11 cellular contexts compared by ENCODE assay signal in the genomic region with DNA sequence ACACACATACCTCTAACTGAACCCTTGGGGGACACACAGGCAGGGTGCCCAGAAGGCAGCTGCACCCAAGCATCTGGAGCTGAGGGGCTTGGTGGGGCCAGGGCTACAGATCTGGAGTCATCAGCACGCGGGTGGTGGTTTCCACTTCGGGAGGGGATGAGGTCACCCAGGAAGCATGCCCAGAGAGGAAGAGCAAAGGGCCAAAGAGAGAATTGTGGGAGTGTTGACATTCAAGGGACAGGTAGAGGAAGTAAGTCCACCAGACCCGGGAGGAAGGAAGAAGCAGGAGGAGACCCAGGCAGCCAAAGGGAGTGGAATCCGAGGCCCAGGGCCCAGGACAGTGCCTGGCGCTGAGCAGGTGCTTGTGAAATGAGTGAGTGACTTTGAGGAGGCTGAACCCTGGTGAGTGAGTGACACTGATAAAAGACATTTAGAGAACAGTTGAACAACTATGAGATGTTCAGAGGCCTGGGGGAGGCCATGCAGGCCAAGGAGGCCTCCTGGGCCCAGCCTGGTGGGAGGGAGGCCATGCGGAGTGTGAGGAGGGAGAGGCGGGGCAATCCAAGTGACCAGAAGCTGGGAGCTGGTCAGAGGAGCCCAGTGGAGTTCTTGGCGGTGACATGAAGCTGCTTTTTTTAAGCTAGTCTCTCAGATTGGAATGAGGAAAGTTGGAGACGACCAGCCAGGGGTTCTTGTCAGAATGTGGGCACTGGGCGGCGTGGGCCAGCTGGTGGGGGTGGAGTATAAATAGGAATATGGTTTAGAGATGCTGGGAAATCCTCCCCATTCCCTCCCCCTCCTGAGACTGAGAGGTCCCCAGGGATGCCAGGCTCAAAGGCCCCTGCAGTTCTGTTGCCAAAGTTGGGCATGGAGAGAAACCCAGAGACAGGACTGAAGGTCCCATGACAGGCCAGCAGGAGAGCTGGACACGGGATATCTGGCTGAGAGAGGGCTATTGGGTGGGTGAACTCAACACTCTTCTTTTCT. TPM values are rescaled to one million over a fixed set of nuclear protein-coding genes. Genes with fewer than 3 reads are reported as not detected.
DNase-seq lines count a peak whose midpoint lies in the region; ATAC-seq and TF ChIP-seq lines count a peak whose summit lies in the region.
"Had no signal": no experiment of that assay in that cellular context is flagged by ENCODE, and none has a peak within 500 bp of the region (broad histone marks: within the 10 kb centered on the region; RNA-seq: fewer than 3 reads in every experiment).

No MANE protein-coding gene starts in this region.

- peaks cover 36% of the 10 kb centered on the region for H3K4me1 Mint-ChIP-seq in endothelial cell (ENCODE audit: unreplicated experiment)

- peak overlapping the region; percentile 30 for H3K27ac ChIP-seq in upper lobe of right lung
- H3K27ac ChIP-seq: brain microvascular endothelial cell had no signal

- H3K4me1 ChIP-seq in mucosa of descending colon (ENCODE audit: low read depth): peaks cover 10% of the 10 kb centered on the region
- peaks cover 18% of the 10 kb centered on the region for H3K4me1 ChIP-seq in upper lobe of right lung

- H3K9me3 ChIP-seq in mucosa of descending colon: no peaks in the 10 kb centered on the region
- H3K9me3 ChIP-seq in upper lobe of right lung: no peaks in the 10 kb centered on the region

- no peak overlapping the region for H3K4me3 ChIP-seq in mucosa of descending colon
- H3K4me3 ChIP-seq in upper lobe of right lung: no peak overlapping the region

- H3K27ac Mint-ChIP-seq in endothelial cell (ENCODE audit: unreplicated experiment): peak overlapping the region; percentile 82

- H3K4me3 Mint-ChIP-seq in endothelial cell (ENCODE audit: unreplicated experiment): peak overlapping the region; percentile 65

- ATAC-seq in mucosa of descending colon: peak; percentile 73
- peak; percentile 68 for ATAC-seq in upper lobe of right lung
- no peak for ATAC-seq in GM18520 (IDR thresholded peaks at IDR 0.05; ENCODE audit: unreplicated experiment)
- ATAC-seq in HG03432 (IDR thresholded peaks at IDR 0.05; ENCODE audit: unreplicated experiment): no peak

- H3K27me3 Mint-ChIP-seq in endothelial cell (ENCODE audit: unreplicated experiment): peaks cover 16% of the 10 kb centered on the region
- H3K27me3 Mint-ChIP-seq: naive B cell had no signal

- no peaks in the 10 kb centered on the region for H3K27me3 ChIP-seq in upper lobe of right lung
- H3K27me3 ChIP-seq: brain microvascular endothelial cell had no signal

- H3K36me3 ChIP-seq in mucosa of descending colon (ENCODE audit: low read depth) (no peaks in the 10 kb centered on the region), upper lobe of right lung (no peaks in the 10 kb centered on the region)
- H3K36me3 ChIP-seq: brain microvascular endothelial cell had no signal

- peaks cover 10% of the 10 kb centered on the region for H3K36me3 Mint-ChIP-seq in endothelial cell (ENCODE audit: low read depth, unreplicated experiment)
- H3K36me3 Mint-ChIP-seq: naive B cell had no signal

- intact Hi-C loops in mucosa of descending colon (cut with DNase I, micrococcal nuclease): no loop called here
- intact Hi-C loops in upper lobe of right lung (cut with DNase I): no loop called here

- no peaks in the 10 kb centered on the region for H3K9me3 Mint-ChIP-seq in endothelial cell (ENCODE audit: unreplicated experiment)
- H3K9me3 Mint-ChIP-seq: naive B cell had no signal

- TF ChIP-seq CTCF in endothelial cell (IDR thresholded peaks at IDR 0.05; ENCODE audit: unreplicated experiment) (no peak), mucosa of descending colon (IDR thresholded peaks at IDR 0.05) (no peak), upper lobe of right lung (IDR thresholded peaks at IDR 0.05) (no peak)

- peak; percentile 25 for DNase-seq in SKM-1 treated with dmso at 0.1 percent for 144 hours (lab: John Stamatoyannopoulos, UW; ENCODE audit: unreplicated experiment)
- no peak for DNase-seq in SKM-1 (lab: John Stamatoyannopoulos, UW; ENCODE audit: unreplicated experiment)
- DNase-seq in endothelial cell (ENCODE audit: low spot score): no peak
- DNase-seq in mucosa of descending colon: no peak
- no peak for DNase-seq in upper lobe of right lung
- no peak for DNase-seq in cortex of kidney (lab: John Stamatoyannopoulos, UW)
- DNase-seq: brain microvascular endothelial cell, naive B cell had no signal

RNA-seq across cellular contexts. Expression of a gene that starts 7.9 kb away (rescaled TPM):
- total RNA-seq in endothelial cell (ENCODE audit: unreplicated experiment) (12.4 TPM), mucosa of descending colon (10 to 100 TPM; 32.1 to 41.2 (median 37.0) TPM), upper lobe of right lung (31.6 TPM)

RNA-seq across cellular contexts. Expression of a gene that starts 56.5 kb away (rescaled TPM):
- total RNA-seq in endothelial cell (ENCODE audit: unreplicated experiment) (2.2 TPM), mucosa of descending colon (under 1 TPM; 0.14 to 0.46 (median 0.19) TPM), upper lobe of right lung (0.84 TPM)
- total RNA-seq: NCI-H460 had no signal

Comparison
In these comparisons a context has a peak if more than half of its experiments do, and no peak if none do; other contexts are left out.
1. ATAC-seq: peak in mucosa of descending colon (single experiment) and upper lobe of right lung (single experiment); none in GM18520 (single experiment) and HG03432 (single experiment).